19 cellular contexts compared by ENCODE assay signal in the genomic region with DNA sequence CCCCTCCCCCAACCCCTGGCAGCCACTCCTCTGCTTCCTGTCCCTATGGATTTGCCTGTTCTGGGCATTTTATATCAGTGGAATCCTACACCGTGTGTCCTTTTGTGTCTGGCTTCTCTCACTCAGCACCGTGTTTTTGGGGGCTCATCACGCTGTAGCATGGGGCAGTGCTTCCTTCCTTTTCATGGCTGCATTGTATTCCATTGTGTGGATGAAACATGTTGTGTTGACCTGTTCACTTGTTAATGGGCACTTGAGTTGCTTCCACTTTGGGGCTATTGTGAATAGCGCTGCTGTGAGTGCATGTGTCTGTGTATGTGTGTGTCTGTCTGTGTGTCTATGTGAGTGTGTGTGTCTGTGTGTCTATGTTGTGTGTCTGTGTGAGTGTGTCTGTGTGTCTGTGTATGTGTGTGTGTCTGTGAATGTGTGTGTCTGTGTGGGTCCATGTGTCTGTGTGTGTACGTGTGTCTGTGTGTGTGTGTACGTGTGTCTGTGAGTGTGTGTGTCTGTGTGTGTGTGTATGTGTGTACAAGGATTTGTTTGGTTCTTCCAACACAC.
"Had no signal": no experiment of that assay in that cellular context is flagged by ENCODE, and none has a peak within 500 bp of the region (broad histone marks: within the 10 kb centered on the region; RNA-seq: fewer than 3 reads in every experiment).

No MANE protein-coding gene starts in this region.

- H3K4me1 ChIP-seq: sigmoid colon had no signal

- H3K27ac Mint-ChIP-seq: activated CD4-positive, alpha-beta memory T cell treated with anti-CD3 and anti-CD28 coated beads for 36 hours; activated naive CD8-positive, alpha-beta T cell treated with anti-CD3 and anti-CD28 coated beads for 36 hours had no signal

- H3K4me3 Mint-ChIP-seq: activated CD4-positive, alpha-beta memory T cell treated with anti-CD3 and anti-CD28 coated beads for 36 hours; activated naive CD8-positive, alpha-beta T cell treated with anti-CD3 and anti-CD28 coated beads for 36 hours; effector memory CD8-positive, alpha-beta T cell had no signal

- DNase-seq: activated CD4-positive, alpha-beta memory T cell treated with anti-CD3 and anti-CD28 coated beads for 36 hours; activated CD8-positive, alpha-beta memory T cell treated with anti-CD3 and anti-CD28 coated beads, Interleukin-2, amount 50 U/mL, for 48 hours; activated gamma-delta T cell treated with Interleukin-2 at 50 U/mL for 16 hours; activated naive CD8-positive, alpha-beta T cell treated with anti-CD3 and anti-CD28 coated beads for 36 hours; anterior cingulate cortex; cerebellar nuclear complex; dermis blood vessel endothelial cell; effector memory CD8-positive, alpha-beta T cell; left lung; mesendoderm; ovary; sigmoid colon; spleen; T-helper 1 cell; T1000 had no signal

- H3K27me3 Mint-ChIP-seq: activated CD4-positive, alpha-beta memory T cell treated with anti-CD3 and anti-CD28 coated beads for 36 hours; activated naive CD8-positive, alpha-beta T cell treated with anti-CD3 and anti-CD28 coated beads for 36 hours; effector memory CD8-positive, alpha-beta T cell had no signal

- ATAC-seq: effector memory CD8-positive, alpha-beta T cell; gastroesophageal sphincter; left lung; SK-N-SH treated with all-trans-retinoic acid at 6 μM for 48 hours had no signal

- H3K9me3 ChIP-seq: gastroesophageal sphincter, left lung, ovary, sigmoid colon, spleen had no signal

- H3K36me3 Mint-ChIP-seq: activated CD4-positive, alpha-beta memory T cell treated with anti-CD3 and anti-CD28 coated beads for 36 hours; activated naive CD8-positive, alpha-beta T cell treated with anti-CD3 and anti-CD28 coated beads for 36 hours had no signal

- H3K9me3 Mint-ChIP-seq: activated CD4-positive, alpha-beta memory T cell treated with anti-CD3 and anti-CD28 coated beads for 36 hours; activated naive CD8-positive, alpha-beta T cell treated with anti-CD3 and anti-CD28 coated beads for 36 hours; effector memory CD8-positive, alpha-beta T cell had no signal

- FAIRE-seq: keratinocyte had no signal

- H3K27me3 ChIP-seq: gastroesophageal sphincter, ovary, sigmoid colon, spleen had no signal

- H3K4me3 ChIP-seq: gastroesophageal sphincter, left lung, ovary, sigmoid colon, spleen had no signal

- H3K36me3 ChIP-seq: gastroesophageal sphincter, left lung, ovary, sigmoid colon, spleen had no signal

- H3K27ac ChIP-seq: epithelial cell of prostate, ovary had no signal
